22 cellular contexts compared by ENCODE assay signal in the genomic region with DNA sequence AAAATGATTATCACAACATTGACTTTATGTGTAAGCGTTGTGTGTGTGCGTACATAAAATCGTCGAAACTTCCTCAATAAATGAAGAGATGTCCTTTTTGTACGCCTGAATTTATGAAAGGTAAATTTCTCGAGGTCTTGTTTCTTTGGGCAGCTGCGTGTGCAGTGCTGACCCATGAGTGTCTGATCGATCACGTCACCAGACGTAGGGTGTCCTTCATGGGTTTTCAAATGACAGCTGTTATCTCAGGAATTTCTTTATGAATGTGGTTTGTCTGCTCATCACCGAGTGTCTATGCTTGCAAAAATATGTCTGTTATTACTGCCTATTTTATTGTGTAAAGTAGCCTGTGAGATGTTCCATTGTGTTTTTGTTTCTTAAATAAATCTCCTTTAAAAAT.
DNase-seq lines count a peak whose midpoint lies in the region; ATAC-seq, FAIRE-seq and TF ChIP-seq lines count a peak whose summit lies in the region.
"Had no signal": no experiment of that assay in that cellular context is flagged by ENCODE, and none has a peak within 500 bp of the region (broad histone marks: within the 10 kb centered on the region; RNA-seq: fewer than 3 reads in every experiment).

No MANE protein-coding gene starts in this region.

- H3K36me3 ChIP-seq in K562 (ENCODE audit: control insufficient read depth, insufficient read depth, low read length) (no peaks in the 10 kb centered on the region), osteoblast (ENCODE audit: insufficient read depth, low read length) (no peaks in the 10 kb centered on the region)
- H3K36me3 ChIP-seq: BLaER1, HAP-1 had no signal

- H3K9me1 ChIP-seq in K562 (ENCODE audit: control insufficient read depth, insufficient read depth, low read length), result no peaks in the 10 kb centered on the region

- no peak for TF ChIP-seq CTCF in K562 (IDR thresholded peaks at IDR 0.05 in 2 of 3, conservative IDR thresholded peaks at IDR 0.05 in 1 of 3; ENCODE audit: insufficient read depth in 2 of 3, low read depth in 1 of 3, low read length in 3 of 3)
- no peak for TF ChIP-seq CTCF in osteoblast (IDR thresholded peaks at IDR 0.05; ENCODE audit: extremely low read depth, low read depth, low read length)
- no peak for TF ChIP-seq CTCF in type B pancreatic cell (conservative IDR thresholded peaks at IDR 0.05)

- H2AFZ ChIP-seq in K562 (ENCODE audit: low read depth, low read length), result no peak overlapping the region
- no peak overlapping the region for H2AFZ ChIP-seq in osteoblast (ENCODE audit: low read length)
- H2AFZ ChIP-seq: GM23338 had no signal

- DNase-seq in HTR-8/SVneo (ENCODE audit: insufficient read length, low spot score) (no peak), K562 (ENCODE audit: extremely low read depth in 1 of 4, low spot score in 3 of 4) (no peak), osteoblast (ENCODE audit: insufficient read length, low spot score, missing footprints) (peak; percentile 49), type B pancreatic cell (ENCODE audit: extremely low spot score, unreplicated experiment) (no peak), D341Med (ENCODE audit: low spot score) (no peak), COLO829 (ENCODE audit: low spot score) (no peak)
- DNase-seq in activated naive CD4-positive, alpha-beta T cell (lab: John Stamatoyannopoulos, UW), result no peak
- DNase-seq: CD4-positive, CD25-positive, alpha-beta regulatory T cell; CD8-positive, alpha-beta T cell; DMS53; DMS79 treated with DMSO at 0.1 percent for 48 hours; GF-D8; HFFc6 had no signal

- no peak for TF ChIP-seq POLR2A in K562 (conservative IDR thresholded peaks at IDR 0.05)

- no peaks in the 10 kb centered on the region for H4K20me1 ChIP-seq in K562 (replicated peaks; ENCODE audit: control insufficient read depth, insufficient read depth, low read length)
- no peaks in the 10 kb centered on the region for H4K20me1 ChIP-seq in osteoblast (ENCODE audit: insufficient read depth, low read length)
- H4K20me1 ChIP-seq: BLaER1 had no signal

- intact Hi-C loops in K562 (cut with micrococcal nuclease), result no loop called here

- H3K27ac ChIP-seq in K562 (ENCODE audit: extremely low read depth, low read depth, low read length), result no peak overlapping the region
- H3K27ac ChIP-seq in osteoblast (ENCODE audit: low read depth, low read length), result no peak overlapping the region
- H3K27ac ChIP-seq: 22Rv1, BLaER1, C4-2B had no signal

- no peaks in the 10 kb centered on the region for H3K9me3 Mint-ChIP-seq in type B pancreatic cell

- no peak for TF ChIP-seq RAD21 in K562 (CRISPR knock-in tag; conservative IDR thresholded peaks at IDR 0.05 in 1 of 2, IDR thresholded peaks at IDR 0.05 in 1 of 2)

- WGBS in K562 (ENCODE audit: insufficient coverage, low coverage, missing lambda C conversion rate), result 52% methylated on average over 11 of the region's 11 CpGs

- POLR2A ChIA-PET in K562 (lab: Yijun Ruan, JAX), result no interaction called here

- in situ Hi-C loops in K562 (cut with MboI), result no loop called here

- peaks cover 0 to 10% of the 10 kb centered on the region in 2 experiments; a peak in 1 of 5 replicates for H3K4me1 ChIP-seq in K562 (replicated peaks in 1 of 2; ENCODE audit: control insufficient read depth in 2 of 2, insufficient read depth in 2 of 2, low read length in 2 of 2)
- H3K4me1 ChIP-seq in osteoblast (ENCODE audit: insufficient read depth, low read length), result peaks cover 16% of the 10 kb centered on the region
- H3K4me1 ChIP-seq: HAP-1 had no signal

- no peaks in the 10 kb centered on the region for H3K36me3 Mint-ChIP-seq in type B pancreatic cell
- H3K36me3 Mint-ChIP-seq: CD4-positive, CD25-positive, alpha-beta regulatory T cell; CD8-positive, alpha-beta T cell had no signal

- CTCF ChIA-PET in K562 (lab: Yijun Ruan, JAX; ENCODE audit: low intra/inter-chr PET ratio), result no interaction called here

- H3K79me2 ChIP-seq in K562 (ENCODE audit: control insufficient read depth, insufficient read depth, low read length) (no peaks in the 10 kb centered on the region), osteoblast (ENCODE audit: insufficient read depth, low read length) (no peaks in the 10 kb centered on the region)

- TF ChIP-seq EP300 in K562 (IDR thresholded peaks at IDR 0.05; ENCODE audit: low read length), result no peak

- H3K4me3 ChIP-seq in K562 (no peak overlapping the region), osteoblast (ENCODE audit: insufficient read depth, low read length) (no peak overlapping the region)
- H3K4me3 ChIP-seq: BLaER1, GM23338, HAP-1 had no signal

- H3K27ac Mint-ChIP-seq in type B pancreatic cell, result peak overlapping the region; percentile 56
- H3K27ac Mint-ChIP-seq: B cell; CD4-positive, CD25-positive, alpha-beta regulatory T cell; CD8-positive, alpha-beta T cell; GM23338; HFFc6 had no signal

- no peak overlapping the region for H3K4me3 Mint-ChIP-seq in type B pancreatic cell
- H3K4me3 Mint-ChIP-seq: B cell; CD4-positive, CD25-positive, alpha-beta regulatory T cell; CD8-positive, alpha-beta T cell; GM23338; HFFc6 had no signal

- no peaks in the 10 kb centered on the region; the same call in 1 of the 2 replicates for H3K9me3 ChIP-seq in K562 (replicated peaks; ENCODE audit: control insufficient read depth, insufficient read depth, low read depth, low read length)
- no peaks in the 10 kb centered on the region for H3K9me3 ChIP-seq in osteoblast (ENCODE audit: low read depth, low read length)
- H3K9me3 ChIP-seq: BLaER1 had no signal

- no peaks in the 10 kb centered on the region for H3K27me3 Mint-ChIP-seq in type B pancreatic cell

- ATAC-seq in K562, result no peak
- ATAC-seq: CD8-positive, alpha-beta T cell; GM23338 had no signal

- H3K4me2 ChIP-seq in K562 (ENCODE audit: insufficient read depth, low read length), result no peak overlapping the region
- no peak overlapping the region for H3K4me2 ChIP-seq in osteoblast (ENCODE audit: insufficient read depth, low read length)
- H3K4me2 ChIP-seq: BLaER1, GM23338 had no signal

- peaks cover 1% of the 10 kb centered on the region for H3K4me1 Mint-ChIP-seq in type B pancreatic cell (ENCODE audit: unreplicated experiment)
- H3K4me1 Mint-ChIP-seq: B cell; CD4-positive, CD25-positive, alpha-beta regulatory T cell had no signal

- FAIRE-seq in HTR-8/SVneo (lab: Jason Lieb, UNC), result peak; percentile 38
- no peak for FAIRE-seq in K562 (lab: Jason Lieb, UNC)
- FAIRE-seq: A204.1, GM12891, GM18507 had no signal

- H3K27me3 ChIP-seq in K562 (ENCODE audit: control insufficient read depth in 2 of 2, insufficient read depth in 2 of 2, low read length in 2 of 2) (0 out of 5 replicates have a peak, but pooled peaks cover 0 to 6% of the 10 kb centered on the region in 2 experiments), osteoblast (ENCODE audit: insufficient read depth, low read length) (peaks cover 4% of the 10 kb centered on the region)
- H3K27me3 ChIP-seq: BLaER1 had no signal

- BruUV-seq in K562 (replicated peaks; lab: Mats Ljungman, UMichigan), result no TSS peak

- H3K9ac ChIP-seq in K562 (ENCODE audit: insufficient read depth in 1 of 2, low read depth in 2 of 2, low read length in 2 of 2), result no peak overlapping the region
- H3K9ac ChIP-seq: BLaER1 had no signal

TF ChIP-seq in K562, 482 proteins besides CTCF, POLR2A, EP300 and RAD21:
- no peak for TF ChIP-seq TGIF2 (CRISPR knock-in tag; IDR thresholded peaks at IDR 0.05)
- TF ChIP-seq ZNF12 (CRISPR knock-in tag; IDR thresholded peaks at IDR 0.05), result peak; percentile 73; the same call in 1 of the 2 replicates
